22 cellular contexts compared by ENCODE assay signal in the genomic region with DNA sequence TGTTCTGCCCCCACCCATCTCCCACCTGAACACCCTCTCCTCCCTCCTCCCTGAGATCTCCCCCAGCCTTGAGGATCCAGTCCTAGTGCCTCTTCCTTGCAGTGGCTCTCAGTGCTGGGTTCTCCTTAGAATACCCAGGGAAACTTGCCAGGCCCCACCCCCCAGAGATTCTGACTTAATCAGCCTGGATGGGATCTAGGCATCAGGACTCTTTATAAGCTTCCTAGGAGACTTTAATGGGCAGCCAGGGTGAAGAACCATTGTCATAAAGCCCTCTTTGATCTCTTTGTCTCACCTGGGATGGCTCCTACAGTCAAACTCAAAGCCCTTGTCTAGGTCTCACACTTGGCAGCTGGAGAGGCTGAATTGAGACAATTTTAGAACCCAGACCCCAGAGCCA.
"Had no signal": no experiment of that assay in that cellular context is flagged by ENCODE, and none has a peak within 500 bp of the region (broad histone marks: within the 10 kb centered on the region; RNA-seq: fewer than 3 reads in every experiment).

No MANE protein-coding gene starts in this region.

- H3K9me3 ChIP-seq: colonic mucosa, mucosa of descending colon, neutrophil, right lobe of liver, stomach, thyroid gland, vagina had no signal

- H3K27me3 ChIP-seq: colonic mucosa, right lobe of liver, stomach, thyroid gland, vagina had no signal

- H3K4me3 Mint-ChIP-seq: dendritic cell treated with granulocyte-macrophage colony-stimulating factor and Interleukin-4, amounts not matched to agents 40 ng/mL and 50 ng/mL, for 4 days; memory B cell; mesothelial cell of epicardium; naive B cell; natural killer cell treated with Interleukin-12 subunit alpha and Interleukin-12 subunit beta and Interleukin-15 and Interleukin-18, amount 100 ng/mL, for 72 hours; neural crest cell had no signal

- H3K27ac Mint-ChIP-seq: dendritic cell treated with granulocyte-macrophage colony-stimulating factor and Interleukin-4, amounts not matched to agents 40 ng/mL and 50 ng/mL, for 4 days; memory B cell; mesothelial cell of epicardium; naive B cell; natural killer cell treated with Interleukin-12 subunit alpha and Interleukin-12 subunit beta and Interleukin-15 and Interleukin-18, amount 100 ng/mL, for 72 hours; progenitor cell of endocrine pancreas had no signal

- H3K36me3 Mint-ChIP-seq: memory B cell; mesothelial cell of epicardium; naive B cell; natural killer cell treated with Interleukin-12 subunit alpha and Interleukin-12 subunit beta and Interleukin-15 and Interleukin-18, amount 100 ng/mL, for 72 hours had no signal

- H3K36me3 ChIP-seq: colonic mucosa, neutrophil, right lobe of liver, stomach, thyroid gland, vagina had no signal

- H3K27ac ChIP-seq: colonic mucosa, neutrophil, parathyroid adenoma, stomach, thyroid gland, vagina had no signal

- H3K9ac ChIP-seq: parathyroid adenoma had no signal

- H3K4me3 ChIP-seq: colonic mucosa, lung, mucosa of descending colon, right lobe of liver, stomach, thyroid gland, vagina had no signal

- ATAC-seq: mucosa of descending colon; natural killer cell treated with Interleukin-12 subunit alpha and Interleukin-12 subunit beta and Interleukin-15 and Interleukin-18, amount 100 ng/mL, for 72 hours; right lobe of liver had no signal

- H3K4me1 Mint-ChIP-seq: memory B cell, naive B cell, neural crest cell had no signal

- DNase-seq: colonic mucosa; effector CD8-positive, alpha-beta T cell; hypothalamus; mucosa of descending colon; naive B cell; right lobe of liver; small intestine; stimulated activated CD4-positive, alpha-beta T cell treated with anti-CD3 and anti-CD28 coated beads, Interleukin-15, amount 100 ng/mL, for 24 hours; stimulated activated CD4-positive, alpha-beta T cell treated with anti-CD3 and anti-CD28 coated beads, Interleukin-2, amount 100 ng/mL, for 48 hours; stimulated activated naive CD4-positive, alpha-beta T cell treated with Interleukin-2 at 50 U/mL for 16 hours; stomach; thyroid gland had no signal

- H3K4me1 ChIP-seq: colonic mucosa, parathyroid adenoma, stomach, vagina had no signal

- H3K9me3 Mint-ChIP-seq: dendritic cell treated with granulocyte-macrophage colony-stimulating factor and Interleukin-4, amounts not matched to agents 40 ng/mL and 50 ng/mL, for 4 days; memory B cell; mesothelial cell of epicardium; natural killer cell treated with Interleukin-12 subunit alpha and Interleukin-12 subunit beta and Interleukin-15 and Interleukin-18, amount 100 ng/mL, for 72 hours; neural crest cell had no signal
